ENCODE assay signal across 8 cellular contexts in the genomic region with DNA sequence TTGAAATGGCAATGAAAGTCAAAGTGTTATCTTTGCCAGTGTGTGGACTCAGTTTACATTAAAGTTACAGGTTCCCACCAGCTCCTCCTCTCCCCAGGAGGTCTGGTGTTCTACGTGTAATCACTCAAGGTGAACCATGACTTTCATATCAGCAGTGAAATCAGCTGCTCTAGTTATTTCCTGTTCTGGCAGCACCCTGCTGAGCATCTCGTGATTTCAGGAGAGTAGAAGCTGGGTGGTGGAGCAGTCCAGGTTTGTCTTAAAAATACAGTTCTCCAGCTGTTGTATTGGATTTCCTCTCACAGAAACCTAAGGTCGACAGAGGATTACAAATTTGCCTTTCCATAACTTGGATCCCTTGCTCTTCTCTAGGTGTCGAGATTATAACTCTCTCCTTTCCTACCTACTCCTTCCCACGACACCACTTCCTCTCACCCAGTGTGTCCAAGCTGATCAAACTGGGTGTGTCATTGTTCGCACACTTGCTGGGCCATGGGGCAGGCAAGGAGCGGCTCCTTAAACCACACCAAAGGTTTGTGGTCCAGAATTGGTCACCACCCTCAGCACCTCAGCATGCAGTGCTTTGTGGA. TPM values are rescaled to one million over a fixed set of nuclear protein-coding genes. Genes with fewer than 3 reads are reported as not detected.
DNase-seq lines count a peak whose midpoint lies in the region; ATAC-seq and TF ChIP-seq lines count a peak whose summit lies in the region.

No MANE protein-coding gene starts in this region.

- TF ChIP-seq RAD21 in Ishikawa (IDR thresholded peaks at IDR 0.05; ENCODE audit: low read depth): no peak

- H3K4me3 ChIP-seq in hepatocyte: no peak overlapping the region

- no peaks in the 10 kb centered on the region for H4K20me1 ChIP-seq in hepatocyte (ENCODE audit: insufficient read depth, poor library complexity, severe bottlenecking)

- H3K27ac Mint-ChIP-seq in central memory CD8-positive, alpha-beta T cell (ENCODE audit: low read depth): peak overlapping the region; percentile 89

- peak overlapping the region; percentile 79 for H3K4me3 Mint-ChIP-seq in central memory CD8-positive, alpha-beta T cell

- H3K27me3 ChIP-seq in hepatocyte: no peaks in the 10 kb centered on the region

- no peaks in the 10 kb centered on the region for H3K79me2 ChIP-seq in hepatocyte

- H2AFZ ChIP-seq in hepatocyte: no peak overlapping the region

- no peaks in the 10 kb centered on the region for H3K9me3 Mint-ChIP-seq in central memory CD8-positive, alpha-beta T cell

- no peak for TF ChIP-seq CTCF in hepatocyte (IDR thresholded peaks at IDR 0.05; ENCODE audit: poor library complexity)

- ATAC-seq in GM21515 (IDR thresholded peaks at IDR 0.05; ENCODE audit: unreplicated experiment): peak; percentile 69
- ATAC-seq in central memory CD8-positive, alpha-beta T cell (replicated peaks; ENCODE audit: extremely low read depth, poor library complexity, severe bottlenecking): peak; percentile 69

- H3K27me3 Mint-ChIP-seq in central memory CD8-positive, alpha-beta T cell: no peaks in the 10 kb centered on the region

- H3K4me1 ChIP-seq in hepatocyte (ENCODE audit: insufficient read depth): no peaks in the 10 kb centered on the region

- 70% methylated on average over 7 of the region's 7 CpGs for WGBS in hepatocyte (ENCODE audit: low lambda C conversion rate, missing lambda C conversion rate)

- no peaks in the 10 kb centered on the region for H3K9me2 ChIP-seq in hepatocyte (replicated peaks; ENCODE audit: insufficient read depth)

- DNase-seq in Daoy (ENCODE audit: low read depth) (peak; percentile 34), mesenteric fat pad (ENCODE audit: low spot score) (no peak), MV-4-11 (lab: John Stamatoyannopoulos, UW) (no peak), NCI-H82 (lab: John Stamatoyannopoulos, UW) (no peak), hepatocyte (ENCODE audit: low spot score) (no peak)
- DNase-seq in central memory CD8-positive, alpha-beta T cell (ENCODE audit: low spot score in 2 of 2): no peak

- TF ChIP-seq EP300 in Ishikawa (IDR thresholded peaks at IDR 0.05; ENCODE audit: borderline replicate concordance): 0 out of 2 replicates have a peak, but pooled peaks have one; percentile 19

- H3K4me2 ChIP-seq in hepatocyte: no peak overlapping the region

- no peaks in the 10 kb centered on the region for H3K36me3 Mint-ChIP-seq in central memory CD8-positive, alpha-beta T cell (ENCODE audit: insufficient read depth)

- H3K27ac ChIP-seq in hepatocyte: no peak overlapping the region

- H3K9me3 ChIP-seq in hepatocyte (ENCODE audit: low read depth): no peaks in the 10 kb centered on the region

- no peaks in the 10 kb centered on the region for H3K36me3 ChIP-seq in hepatocyte (replicated peaks; ENCODE audit: insufficient read depth, low read depth)

- peaks cover 95% of the 10 kb centered on the region for H3K4me1 Mint-ChIP-seq in central memory CD8-positive, alpha-beta T cell

TF ChIP-seq in Ishikawa, 13 proteins besides CTCF, POLR2A, EP300 and RAD21:
- 0 out of 2 replicates have a peak, but pooled peaks have one; percentile 52 for TF ChIP-seq TCF12 (IDR thresholded peaks at IDR 0.05; ENCODE audit: low read depth)
- TF ChIP-seq, protein P1, sequence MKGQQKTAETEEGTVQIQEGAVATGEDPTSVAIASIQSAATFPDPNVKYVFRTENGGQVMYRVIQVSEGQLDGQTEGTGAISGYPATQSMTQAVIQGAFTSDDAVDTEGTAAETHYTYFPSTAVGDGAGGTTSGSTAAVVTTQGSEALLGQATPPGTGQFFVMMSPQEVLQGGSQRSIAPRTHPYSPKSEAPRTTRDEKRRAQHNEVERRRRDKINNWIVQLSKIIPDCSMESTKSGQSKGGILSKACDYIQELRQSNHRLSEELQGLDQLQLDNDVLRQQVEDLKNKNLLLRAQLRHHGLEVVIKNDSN (IDR thresholded peaks at IDR 0.05): no peak
- 0 out of 2 replicates have a peak, but pooled peaks have one; percentile 4 for TF ChIP-seq FOXM1 (IDR thresholded peaks at IDR 0.05; ENCODE audit: borderline replicate concordance, low read depth)
- peak; percentile 20; the same call in 1 of the 2 replicates for TF ChIP-seq NFIC (IDR thresholded peaks at IDR 0.05)

RNA-seq across cellular contexts. Expression of a gene that starts 13.0 kb away (rescaled TPM):
- 0.51 and 1.7 TPM in 2 replicates for total RNA-seq in Daoy (2014; rRNA removed; shearing (Covaris generic))
- total RNA-seq in mesenteric fat pad: 15.6 TPM
- 0.47 TPM in 1 of 2 replicates, not detected in the other for total RNA-seq in hepatocyte
- polyA plus RNA-seq in hepatocyte: 0.12 and 0.21 TPM in 2 replicates
